In the genomic region with DNA sequence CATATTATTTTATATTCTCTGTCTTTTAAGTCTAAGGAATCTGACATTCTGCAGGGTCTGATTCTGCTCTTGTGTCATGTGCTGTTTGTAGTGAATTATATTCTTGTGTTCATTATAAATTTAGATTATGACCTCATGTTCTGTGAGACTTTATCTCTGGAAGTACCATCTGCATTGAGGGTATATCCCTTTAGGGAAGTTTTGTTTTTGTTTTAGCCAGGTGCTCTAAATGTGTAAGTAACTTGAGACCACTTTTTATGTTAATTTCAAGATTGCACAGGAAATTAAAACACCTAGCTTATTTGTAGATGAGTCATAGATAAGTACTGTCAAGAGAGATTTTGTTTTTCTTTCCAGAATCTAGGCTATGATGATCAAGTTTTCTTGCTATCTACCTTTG, we compare ENCODE assay signal across 26 cellular contexts. TPM values are rescaled to one million over a fixed set of nuclear protein-coding genes. Genes with fewer than 3 reads are reported as not detected.
DNase-seq lines count a peak whose midpoint lies in the region; ATAC-seq, FAIRE-seq and TF ChIP-seq lines count a peak whose summit lies in the region.
"Had no signal": no experiment of that assay in that cellular context is flagged by ENCODE, and none has a peak within 500 bp of the region (broad histone marks: within the 10 kb centered on the region; RNA-seq: fewer than 3 reads in every experiment).

No MANE protein-coding gene starts in this region.

- no peak overlapping the region for H3K4me3 Mint-ChIP-seq in T-helper 2 cell treated with Interferon-gamma antibody and Interleukin-4, amounts not matched to agents 5 μg/mL and 100 μg/mL, for 36 hours
- H3K4me3 Mint-ChIP-seq: CD4-positive, CD25-positive, alpha-beta regulatory T cell; CD8-positive, alpha-beta memory T cell; GM23338; HFFc6 had no signal

- H3K36me3 ChIP-seq in HEK293 (ENCODE audit: control insufficient read depth in 2 of 2, insufficient read depth in 1 of 2, low read length in 2 of 2), result no peaks in the 10 kb centered on the region
- no peaks in the 10 kb centered on the region for H3K36me3 ChIP-seq in psoas muscle (ENCODE audit: insufficient read depth in 1 of 2, low read depth in 1 of 2)
- H3K36me3 ChIP-seq: BE2C had no signal

- DNase-seq in D721Med (ENCODE audit: insufficient read length, low spot score), result no peak
- DNase-seq in iris pigment epithelial cell (ENCODE audit: low read depth), result peak; percentile 20
- DNase-seq in psoas muscle, result no peak
- DNase-seq in T-helper 2 cell treated with Interferon-gamma antibody and Interleukin-4, amounts not matched to agents 5 μg/mL and 100 μg/mL, for 36 hours (ENCODE audit: low spot score), result no peak
- DNase-seq in omental fat pad (ENCODE audit: low spot score), result no peak
- DNase-seq: ACHN; BE2C; C1 segment of cervical spinal cord; CD4-positive, CD25-positive, alpha-beta regulatory T cell; CD8-positive, alpha-beta memory T cell; COR-L47; DND-41; EL; HCEC 1CT; HFFc6; IMR-90 had no signal

- no peaks in the 10 kb centered on the region for H3K27me3 Mint-ChIP-seq in T-helper 2 cell treated with Interferon-gamma antibody and Interleukin-4, amounts not matched to agents 5 μg/mL and 100 μg/mL, for 36 hours (ENCODE audit: low read depth)
- H3K27me3 Mint-ChIP-seq: CD4-positive, CD25-positive, alpha-beta regulatory T cell; CD8-positive, alpha-beta memory T cell had no signal

- FAIRE-seq in D721Med (lab: Jason Lieb, UNC), result peak; percentile 41
- FAIRE-seq: A204.1, GM12878, GM18507, H54, HTR-8/SVneo, K562 had no signal

- TF ChIP-seq CTCF in D721Med (IDR thresholded peaks at IDR 0.05; ENCODE audit: insufficient read depth, missing control alignments) (no peak), HEK293 (tag by site-specific recombination; IDR thresholded peaks at IDR 0.05) (no peak), psoas muscle (IDR thresholded peaks at IDR 0.05) (no peak), omental fat pad (IDR thresholded peaks at IDR 0.05) (no peak)

- CTCF ChIA-PET in HEK293 (lab: Yijun Ruan, JAX), result interaction anchor here (0.6 to 1.2 kb wide), 2 partner anchors 28 to 37 kb away, joined by 3 read pairs; no protein-coding TSS in a partner anchor

- POLR2A ChIA-PET in HEK293 (lab: Yijun Ruan, JAX), result no interaction called here

- H3K27ac ChIP-seq in HEK293 (ENCODE audit: extremely low read depth, low read depth, low read length) (no peak overlapping the region), psoas muscle (no peak overlapping the region)

- H3K27ac Mint-ChIP-seq in T-helper 2 cell treated with Interferon-gamma antibody and Interleukin-4, amounts not matched to agents 5 μg/mL and 100 μg/mL, for 36 hours, result no peak overlapping the region
- H3K27ac Mint-ChIP-seq: CD4-positive, CD25-positive, alpha-beta regulatory T cell; CD8-positive, alpha-beta memory T cell; GM23338; HFFc6 had no signal

- H3K4me3 ChIP-seq in HEK293 (ENCODE audit: low read depth, low read length) (no peak overlapping the region), psoas muscle (no peak overlapping the region)
- H3K4me3 ChIP-seq: GM12878, GM23338, K562 had no signal

- no peaks in the 10 kb centered on the region for H3K27me3 ChIP-seq in psoas muscle (ENCODE audit: insufficient read depth in 3 of 3, low read length in 2 of 3)
- H3K27me3 ChIP-seq: BE2C had no signal

- H3K36me3 Mint-ChIP-seq in T-helper 2 cell treated with Interferon-gamma antibody and Interleukin-4, amounts not matched to agents 5 μg/mL and 100 μg/mL, for 36 hours (ENCODE audit: low read depth), result no peaks in the 10 kb centered on the region
- H3K36me3 Mint-ChIP-seq: CD4-positive, CD25-positive, alpha-beta regulatory T cell; CD8-positive, alpha-beta memory T cell had no signal

- H3K9me3 ChIP-seq in HEK293 (ENCODE audit: control insufficient read depth, insufficient read depth, low read depth, low read length) (no peaks in the 10 kb centered on the region), psoas muscle (no peaks in the 10 kb centered on the region)
- H3K9me3 ChIP-seq: BE2C had no signal

- peak; percentile 30; the same call in 1 of the 3 replicates for ATAC-seq in SK-N-SH treated with all-trans-retinoic acid at 6 μM for 48 hours
- no peak for ATAC-seq in psoas muscle
- no peak for ATAC-seq in omental fat pad (ENCODE audit: low FRiP score)
- ATAC-seq: GM12878, GM23338, K562 had no signal

- intact Hi-C loops in psoas muscle (cut with DNase I), result no loop called here

- no peaks in the 10 kb centered on the region for H3K4me1 Mint-ChIP-seq in T-helper 2 cell treated with Interferon-gamma antibody and Interleukin-4, amounts not matched to agents 5 μg/mL and 100 μg/mL, for 36 hours (ENCODE audit: low read depth)
- H3K4me1 Mint-ChIP-seq: CD4-positive, CD25-positive, alpha-beta regulatory T cell; GM23338 had no signal

- H3K9me3 Mint-ChIP-seq in T-helper 2 cell treated with Interferon-gamma antibody and Interleukin-4, amounts not matched to agents 5 μg/mL and 100 μg/mL, for 36 hours, result no peaks in the 10 kb centered on the region
- H3K9me3 Mint-ChIP-seq: HFFc6 had no signal

- no peaks in the 10 kb centered on the region for H3K4me1 ChIP-seq in HEK293 (ENCODE audit: control insufficient read depth, insufficient read depth, low read length)
- H3K4me1 ChIP-seq in psoas muscle, result no peaks in the 10 kb centered on the region
- H3K4me1 ChIP-seq: BE2C had no signal

TF ChIP-seq in HEK293, 187 proteins besides CTCF, POLR2A, EP300 and RAD21 (continues in another document):
- TF ChIP-seq, protein P1, sequence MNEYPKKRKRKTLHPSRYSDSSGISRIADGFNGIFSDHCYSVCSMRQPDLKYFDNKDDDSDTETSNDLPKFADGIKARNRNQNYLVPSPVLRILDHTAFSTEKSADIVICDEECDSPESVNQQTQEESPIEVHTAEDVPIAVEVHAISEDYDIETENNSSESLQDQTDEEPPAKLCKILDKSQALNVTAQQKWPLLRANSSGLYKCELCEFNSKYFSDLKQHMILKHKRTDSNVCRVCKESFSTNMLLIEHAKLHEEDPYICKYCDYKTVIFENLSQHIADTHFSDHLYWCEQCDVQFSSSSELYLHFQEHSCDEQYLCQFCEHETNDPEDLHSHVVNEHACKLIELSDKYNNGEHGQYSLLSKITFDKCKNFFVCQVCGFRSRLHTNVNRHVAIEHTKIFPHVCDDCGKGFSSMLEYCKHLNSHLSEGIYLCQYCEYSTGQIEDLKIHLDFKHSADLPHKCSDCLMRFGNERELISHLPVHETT (tag by site-specific recombination; IDR thresholded peaks at IDR 0.05), result no peak
- TF ChIP-seq, protein P2, sequence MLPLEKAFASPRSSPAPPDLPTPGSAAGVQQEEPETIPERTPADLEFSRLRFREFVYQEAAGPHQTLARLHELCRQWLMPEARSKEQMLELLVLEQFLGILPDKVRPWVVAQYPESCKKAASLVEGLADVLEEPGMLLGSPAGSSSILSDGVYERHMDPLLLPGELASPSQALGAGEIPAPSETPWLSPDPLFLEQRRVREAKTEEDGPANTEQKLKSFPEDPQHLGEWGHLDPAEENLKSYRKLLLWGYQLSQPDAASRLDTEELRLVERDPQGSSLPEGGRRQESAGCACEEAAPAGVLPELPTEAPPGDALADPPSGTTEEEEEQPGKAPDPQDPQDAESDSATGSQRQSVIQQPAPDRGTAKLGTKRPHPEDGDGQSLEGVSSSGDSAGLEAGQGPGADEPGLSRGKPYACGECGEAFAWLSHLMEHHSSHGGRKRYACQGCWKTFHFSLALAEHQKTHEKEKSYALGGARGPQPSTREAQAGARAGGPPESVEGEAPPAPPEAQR (tag by site-specific recombination; IDR thresholded peaks at IDR 0.05), result no peak
- 0 out of 2 replicates have a peak, but pooled peaks have one; percentile 37 for TF ChIP-seq ZNF843 (tag by site-specific recombination; IDR thresholded peaks at IDR 0.05)

TF ChIP-seq in SK-N-SH treated with all-trans-retinoic acid at 6 μM for 48 hours, 23 proteins besides CTCF, POLR2A, EP300 and RAD21 (continues in another document):
- TF ChIP-seq SNAI2 (CRISPR knock-in tag; IDR thresholded peaks at IDR 0.05) (no peak), ZC3H10 (CRISPR knock-in tag; IDR thresholded peaks at IDR 0.05) (no peak), OSR1 (CRISPR knock-in tag; IDR thresholded peaks at IDR 0.05) (no peak), ZNF70 (CRISPR knock-in tag; IDR thresholded peaks at IDR 0.05) (no peak), TCF4 (CRISPR knock-in tag; IDR thresholded peaks at IDR 0.05; ENCODE audit: borderline replicate concordance) (no peak), ZFP3 (CRISPR knock-in tag; IDR thresholded peaks at IDR 0.05) (no peak), ZFP30 (CRISPR knock-in tag; IDR thresholded peaks at IDR 0.05) (no peak), ARNTL (CRISPR knock-in tag; IDR thresholded peaks at IDR 0.05; ENCODE audit: borderline replicate concordance, low read depth) (no peak), ISL1 (CRISPR knock-in tag; IDR thresholded peaks at IDR 0.05) (no peak), PATZ1 (CRISPR knock-in tag; IDR thresholded peaks at IDR 0.05; ENCODE audit: borderline replicate concordance) (no peak), TOX (CRISPR knock-in tag; IDR thresholded peaks at IDR 0.05; ENCODE audit: borderline replicate concordance) (no peak), PPARA (CRISPR knock-in tag; IDR thresholded peaks at IDR 0.05; ENCODE audit: borderline replicate concordance) (no peak), GLIS3 (CRISPR knock-in tag; IDR thresholded peaks at IDR 0.05) (no peak), ZNF565 (CRISPR knock-in tag; conservative IDR thresholded peaks at IDR 0.05; ENCODE audit: low read depth) (no peak), CSDC2 (CRISPR knock-in tag; IDR thresholded peaks at IDR 0.05) (no peak)

RNA-seq across cellular contexts. Expression of gene DKK2, which starts 35.0 kb away (rescaled TPM):
- total RNA-seq in psoas muscle (1 to 10 TPM in 2 of 4 donors, under 1 TPM in 2; 0.42 to 3.4 (median 1.5) TPM), omental fat pad (1 to 10 TPM in 1 of 4 donors, under 1 TPM in 3; 0.28 to 1.3 (median 0.67) TPM)
- under 1 TPM; 0.14 to 0.32 (median 0.21) TPM for polyA plus RNA-seq in psoas muscle
- total RNA-seq: CD4-positive, CD25-positive, alpha-beta regulatory T cell; G401; GM12878; GM23338; K562 had no signal
- polyA plus RNA-seq: CD4-positive, CD25-positive, alpha-beta regulatory T cell; GM12878; K562 had no signal
